22 cellular contexts compared by ENCODE assay signal in genomic region chr12:5908251-5908650, GRCh38. TPM values are rescaled to one million over a fixed set of nuclear protein-coding genes. Genes with fewer than 3 reads are reported as not detected.
"Had no signal": no experiment of that assay in that cellular context is flagged by ENCODE, and none has a peak within 500 bp of the region (broad histone marks: within the 10 kb centered on the region; RNA-seq: fewer than 3 reads in every experiment).

No MANE protein-coding gene starts in this region.

- ATAC-seq: HepG2 had no signal

- H3K9ac ChIP-seq: SK-N-SH had no signal

- DNase-seq: IMR-90, Karpas-422, KG1, MG63, NCI-H1092, NCI-H1105 treated with DMSO at 0.1 percent for 48 hours, NCI-H1417 treated with DMSO at 0.1 percent for 48 hours, NCI-H146, NCI-H1694 treated with DMSO at 0.1 percent for 48 hours, NCI-H1930, NCI-H2081, NCI-H2107, NCI-H2227 treated with DMSO at 0.1 percent for 48 hours, NCI-H446, NCI-H510A, NCI-H524 treated with DMSO at 0.1 percent for 48 hours, NCI-H69, NCI-H774, RPMI8226, SHP77, SK-N-SH had no signal

- H3K36me3 ChIP-seq: MG63 had no signal

- H3K9me3 ChIP-seq: MG63, SK-N-SH had no signal

- H3K27me3 ChIP-seq: MG63 had no signal

- H3K4me3 ChIP-seq: MG63 had no signal

RNA-seq across cellular contexts. Expression of gene ANO2, which starts 36.8 kb away (rescaled TPM):
- total RNA-seq: HepG2, IMR-90 had no signal
- polyA plus RNA-seq: SK-N-SH had no signal
